ENCODE assay signal across 23 cellular contexts in genomic region chr6:81491486-81492101, GRCh38.
"Had no signal": no experiment of that assay in that cellular context is flagged by ENCODE, and none has a peak within 500 bp of the region (broad histone marks: within the 10 kb centered on the region; RNA-seq: fewer than 3 reads in every experiment).

No MANE protein-coding gene starts in this region.

- DNase-seq: activated CD4-positive, alpha-beta T cell treated with anti-CD3 and anti-CD28 coated beads for 48 hours; activated CD4-positive, alpha-beta T cell treated with anti-CD3 and anti-CD28 coated beads, Interleukin-2, amount 50 U/mL, for 4 hours; activated CD8-positive, alpha-beta memory T cell treated with anti-CD3 and anti-CD28 coated beads, Interleukin-2, amount 50 U/mL, for 48 hours; activated CD8-positive, alpha-beta T cell treated with anti-CD3 and anti-CD28 coated beads, Interleukin-2, amount 10 ng/mL, durations not matched to agents 7 days and 5 days; activated effector memory CD4-positive, alpha-beta T cell treated with Interleukin-2 at 50 U/mL for 16 hours; activated naive CD4-positive, alpha-beta T cell; activated T-cell treated with anti-CD3 and anti-CD28 coated beads, Interleukin-2, amount 50 U/mL, for 1 hour; amniotic stem cell; Karpas-422; MM.1S; NCI-H1105; NCI-H1436; NCI-H1694 treated with DMSO at 0.1 percent for 48 hours; NCI-H2029 treated with DMSO at 0.1 percent for 48 hours; NCI-H345; NCI-H510A; NCI-H526 treated with DMSO at 0.1 percent for 48 hours; NCI-H82; SIG-M5; T-helper 1 cell had no signal

- ATAC-seq: activated CD4-positive, CD25-positive, alpha-beta regulatory T cell treated with anti-CD3 and anti-CD28 coated beads, Interleukin-2, amount 50 U/mL, for 24 hours; activated CD8-positive, alpha-beta T cell treated with anti-CD3 and anti-CD28 coated beads, Interleukin-2, amount 10 ng/mL, durations not matched to agents 7 days and 5 days had no signal

- H3K36me3 ChIP-seq: ascending aorta had no signal

- H3K27me3 ChIP-seq: ascending aorta had no signal

- H3K27ac ChIP-seq: ascending aorta, SK-N-MC had no signal

- H3K9me3 ChIP-seq: ascending aorta had no signal

- H3K4me3 ChIP-seq: ascending aorta, SK-N-MC had no signal
